In the genomic region with DNA sequence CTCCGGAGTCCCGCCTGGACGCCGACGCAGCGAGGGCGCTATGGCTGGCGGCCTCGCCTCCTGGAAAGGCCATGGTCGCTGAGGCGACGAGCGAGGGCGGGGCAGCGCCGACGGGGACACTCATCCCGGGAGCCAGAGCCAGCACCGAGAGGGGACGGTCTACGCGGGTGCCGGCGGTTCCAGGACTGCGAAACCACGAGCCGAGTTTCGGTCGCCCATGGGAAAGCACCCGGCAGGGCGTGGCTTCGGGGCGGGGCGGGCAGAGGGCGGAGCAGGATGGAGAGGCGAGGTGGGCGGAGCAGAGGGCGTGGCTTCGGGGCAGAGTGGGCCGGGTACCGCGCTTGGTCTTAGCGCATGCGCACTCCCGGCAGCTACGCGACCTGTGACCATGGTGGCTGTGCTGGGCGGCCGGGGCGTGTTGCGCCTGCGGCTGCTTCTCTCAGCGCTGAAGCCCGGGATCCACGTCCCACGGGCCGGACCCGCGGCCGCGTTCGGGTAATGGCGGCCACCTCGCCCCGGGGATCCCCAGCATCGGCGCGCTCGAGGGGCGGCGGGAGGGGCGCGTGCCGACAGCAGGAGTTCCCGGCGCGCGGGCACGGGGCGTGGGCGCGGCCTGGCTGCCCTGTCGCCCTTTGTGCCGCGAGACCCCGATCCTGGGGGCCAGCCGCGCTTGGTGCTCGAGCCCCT, we compare ENCODE assay signal across 7 cellular contexts.
DNase-seq lines count a peak whose midpoint lies in the region; ATAC-seq and TF ChIP-seq lines count a peak whose summit lies in the region.

A gene (plus strand): TSS at position 359 of the 687 bp plus-strand sequence. CDS start 30 bp downstream, at position 389.

- ATAC-seq in GM18511 (IDR thresholded peaks at IDR 0.05; ENCODE audit: unreplicated experiment) (peak; percentile 94), HG03025 (IDR thresholded peaks at IDR 0.05; ENCODE audit: low FRiP score, unreplicated experiment) (peak; percentile 97)

- peak within 1 kb of the TSS; percentile 75 for H3K4me3 ChIP-seq in astrocyte of the spinal cord (ENCODE audit: low read depth, low read length)

- peak; percentile 96 for DNase-seq in NCI-H2029 treated with DMSO at 0.1 percent for 48 hours (lab: John Stamatoyannopoulos, UW)
- DNase-seq in T1000 (lab: John Stamatoyannopoulos, UW) = peak; percentile 94
- peak; percentile 92 for DNase-seq in astrocyte of the spinal cord (ENCODE audit: low read depth, low spot score)
- peak; percentile 93 to 97 for DNase-seq in hippocampal formation (lab: John Stamatoyannopoulos, UW)
- peak; percentile 99 for DNase-seq in retina

- in situ Hi-C loops in astrocyte of the spinal cord (cut with HindIII; ENCODE audit: low sequenced_read_pairs) = no loop called here

- TF ChIP-seq CTCF in astrocyte of the spinal cord (IDR thresholded peaks at IDR 0.05; ENCODE audit: low read depth, low read length) = no peak

Comparison
In these comparisons a context has a peak if more than half of its experiments do, and no peak if none do; other contexts are left out.
1. Peak in every context shown above with its lines: DNase-seq, ATAC-seq and H3K4me3 ChIP-seq.